In the genomic region with DNA sequence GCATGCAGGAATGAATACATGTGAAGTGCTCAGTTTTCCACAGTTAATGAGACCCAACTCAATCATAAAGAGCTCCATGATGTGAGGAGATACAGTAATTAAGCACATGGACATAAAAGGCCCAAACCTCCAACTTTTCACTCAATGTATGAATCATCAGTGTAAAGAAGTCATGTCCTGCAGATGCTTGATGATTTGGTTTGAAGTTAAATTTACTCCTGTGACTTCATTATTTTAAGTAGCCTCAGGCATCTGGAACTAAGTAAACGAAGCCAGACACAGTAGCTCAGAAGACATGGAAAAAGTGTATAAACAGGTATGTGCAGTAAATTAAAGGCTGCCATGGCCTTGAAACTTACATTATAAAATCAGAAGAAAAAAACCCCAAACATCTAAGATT, we compare ENCODE assay signal across 20 cellular contexts. TPM values are rescaled to one million over a fixed set of nuclear protein-coding genes. Genes with fewer than 3 reads are reported as not detected.
DNase-seq lines count a peak whose midpoint lies in the region; ATAC-seq and TF ChIP-seq lines count a peak whose summit lies in the region.
"Had no signal": no experiment of that assay in that cellular context is flagged by ENCODE, and none has a peak within 500 bp of the region (broad histone marks: within the 10 kb centered on the region; RNA-seq: fewer than 3 reads in every experiment).

No MANE protein-coding gene starts in this region.

- H3K9ac ChIP-seq in adipocyte (ENCODE audit: low read length): no peak overlapping the region
- H3K9ac ChIP-seq: BLaER1 treated with 17β-estradiol and CSF1 and Interleukin-3, amounts not matched to agents 10 nM and 100 nM had no signal

- no peak for ATAC-seq in body of pancreas
- no peak for ATAC-seq in GM19328 (IDR thresholded peaks at IDR 0.05; ENCODE audit: unreplicated experiment)

- no peaks in the 10 kb centered on the region for H3K27me3 ChIP-seq in adipocyte (replicated peaks; ENCODE audit: control insufficient read depth, insufficient read depth, low read length)
- H3K27me3 ChIP-seq in body of pancreas: no peaks in the 10 kb centered on the region
- H3K27me3 ChIP-seq: BLaER1 treated with 17β-estradiol and CSF1 and Interleukin-3, amounts not matched to agents 10 nM and 100 nM had no signal

- no peak for TF ChIP-seq POLR2A in body of pancreas (IDR thresholded peaks at IDR 0.05)

- H3K4me3 ChIP-seq in adipocyte (ENCODE audit: low read length) (no peak overlapping the region), body of pancreas (no peak overlapping the region)
- H3K4me3 ChIP-seq: BLaER1 treated with 17β-estradiol and CSF1 and Interleukin-3, amounts not matched to agents 10 nM and 100 nM; HAP-1 had no signal

- WGBS in body of pancreas, 2 donors: 52 to 68% methylated on average over 1 of the region's 1 CpG

- DNase-seq in DMS79 treated with DMSO at 0.1 percent for 48 hours (lab: John Stamatoyannopoulos, UW) (peak; percentile 42), DMS79 (lab: John Stamatoyannopoulos, UW) (no peak), adipocyte (ENCODE audit: low read depth) (peak; percentile 24), iris pigment epithelial cell (ENCODE audit: low read depth) (peak; percentile 10), body of pancreas (no peak), NCI-H1048 (lab: John Stamatoyannopoulos, UW) (no peak), substantia nigra (lab: John Stamatoyannopoulos, UW) (no peak)
- DNase-seq: CD8-positive, alpha-beta memory T cell; KBM-7; NCI-H1092; NCI-H146; NCI-H2081; NCI-H226; NCI-H526; SHP77 treated with DMSO at 0.1 percent for 48 hours had no signal

- H3K36me3 ChIP-seq in adipocyte (ENCODE audit: control insufficient read depth, insufficient read depth, low read length, severe bottlenecking) (no peaks in the 10 kb centered on the region), body of pancreas (replicated peaks in 1 of 2; ENCODE audit: insufficient read depth in 1 of 2, low read depth in 2 of 2) (no peaks in the 10 kb centered on the region)
- H3K36me3 ChIP-seq: BLaER1 treated with 17β-estradiol and CSF1 and Interleukin-3, amounts not matched to agents 10 nM and 100 nM; HAP-1 had no signal

- no peak for TF ChIP-seq CTCF in body of pancreas (IDR thresholded peaks at IDR 0.05)

- intact Hi-C loops in body of pancreas (cut with DNase I): no loop called here

- H3K4me1 ChIP-seq in adipocyte (ENCODE audit: control insufficient read depth, insufficient read depth, low read length) (peaks cover 20% of the 10 kb centered on the region), body of pancreas (no peaks in the 10 kb centered on the region)
- H3K4me1 ChIP-seq: HAP-1 had no signal

- H3K9me3 ChIP-seq in adipocyte (ENCODE audit: control insufficient read depth, low read length) (peaks cover 14% of the 10 kb centered on the region), body of pancreas (no peaks in the 10 kb centered on the region)
- H3K9me3 ChIP-seq: HAP-1 had no signal

- H3K27ac ChIP-seq in body of pancreas (no peak overlapping the region), substantia nigra (ENCODE audit: low read depth, low read length, poor library complexity, severe bottlenecking) (no peak overlapping the region)
- H3K27ac ChIP-seq: 22Rv1 had no signal

RNA-seq across cellular contexts. Expression of gene CCL2, which starts 29.1 kb away (rescaled TPM):
- 10 to 100 TPM; 34.0 to 49.8 TPM for total RNA-seq in body of pancreas

RNA-seq across cellular contexts. Expression of gene CCL7, which starts 44.0 kb away (rescaled TPM):
- not detected for total RNA-seq in body of pancreas
- total RNA-seq: CD8-positive, alpha-beta memory T cell; T-helper 1 cell treated with Interleukin-12 subunit alpha and Interleukin-12 subunit beta and Interleukin-4 antibody, amounts not matched to agents 30 ng/mL and 1 ng/mL, for 36 hours had no signal

RNA-seq across cellular contexts. Expression of gene CCL11, which starts 59.5 kb away (rescaled TPM):
- not detected for total RNA-seq in body of pancreas
- total RNA-seq: CD8-positive, alpha-beta memory T cell; T-helper 1 cell treated with Interleukin-12 subunit alpha and Interleukin-12 subunit beta and Interleukin-4 antibody, amounts not matched to agents 30 ng/mL and 1 ng/mL, for 36 hours had no signal

Comparison
In these comparisons a context has a peak if more than half of its experiments do, and no peak if none do; other contexts are left out.
1. DNase-seq: peak in DMS79 treated with DMSO at 0.1 percent for 48 hours (single experiment), adipocyte (single experiment) and iris pigment epithelial cell (single experiment); none in DMS79 (single experiment), body of pancreas (0 of 4), NCI-H1048 (single experiment) and substantia nigra (0 of 49).